14 cellular contexts compared by ENCODE assay signal in the genomic region with DNA sequence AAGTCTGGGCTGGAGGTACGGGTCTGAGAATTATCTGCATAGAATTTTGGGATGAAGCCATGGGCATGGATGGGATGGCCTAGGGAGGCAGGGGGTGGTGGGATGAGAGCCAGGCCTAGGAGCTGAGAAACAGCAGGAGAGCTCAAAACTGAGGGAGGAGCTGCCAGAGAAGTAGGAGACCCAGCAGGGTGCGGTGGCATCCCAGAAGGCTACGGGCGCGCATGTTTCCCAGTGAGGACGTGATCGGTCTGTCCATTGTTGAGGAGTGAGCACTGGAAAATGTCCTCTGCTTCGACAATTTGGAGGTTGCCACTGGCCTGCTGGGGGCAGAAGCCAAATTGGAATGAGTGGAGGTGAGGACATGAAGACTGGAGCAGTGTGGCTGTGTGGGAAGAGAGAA. TPM values are rescaled to one million over a fixed set of nuclear protein-coding genes. Genes with fewer than 3 reads are reported as not detected.
A peak's percentile ranks its signal among the peaks of the same experiment; 100 is the strongest.
DNase-seq lines count a peak whose midpoint lies in the region; ATAC-seq and TF ChIP-seq lines count a peak whose summit lies in the region.
"Had no signal": no experiment of that assay in that cellular context is flagged by ENCODE, and none has a peak within 500 bp of the region (broad histone marks: within the 10 kb centered on the region; RNA-seq: fewer than 3 reads in every experiment).

No MANE protein-coding gene starts in this region.

- peaks cover 67% of the 10 kb centered on the region for H3K36me3 ChIP-seq in endodermal cell (ENCODE audit: control insufficient read depth, insufficient read depth, low read length)
- H3K36me3 ChIP-seq in MG63: peaks cover 50% of the 10 kb centered on the region

- H3K27me3 Mint-ChIP-seq in activated naive CD4-positive, alpha-beta T cell treated with anti-CD3 and anti-CD28 coated beads, Interleukin-2, amount 10 ng/mL, durations not matched to agents 7 days and 5 days: no peaks in the 10 kb centered on the region
- H3K27me3 Mint-ChIP-seq in activated CD4-positive, alpha-beta memory T cell treated with anti-CD3 and anti-CD28 coated beads, Interleukin-2, amount 10 ng/mL, durations not matched to agents 7 days and 5 days: no peaks in the 10 kb centered on the region
- no peaks in the 10 kb centered on the region for H3K27me3 Mint-ChIP-seq in endodermal cell (ENCODE audit: insufficient read depth)
- no peaks in the 10 kb centered on the region for H3K27me3 Mint-ChIP-seq in stimulated activated naive CD8-positive, alpha-beta T cell treated with anti-CD3 and anti-CD28 coated beads, Interleukin-15, amount 100 ng/mL, for 72 hours

- H3K9me3 Mint-ChIP-seq in activated naive CD4-positive, alpha-beta T cell treated with anti-CD3 and anti-CD28 coated beads, Interleukin-2, amount 10 ng/mL, durations not matched to agents 7 days and 5 days: no peaks in the 10 kb centered on the region
- no peaks in the 10 kb centered on the region for H3K9me3 Mint-ChIP-seq in activated CD4-positive, alpha-beta memory T cell treated with anti-CD3 and anti-CD28 coated beads, Interleukin-2, amount 10 ng/mL, durations not matched to agents 7 days and 5 days
- H3K9me3 Mint-ChIP-seq in endodermal cell: no peaks in the 10 kb centered on the region
- no peaks in the 10 kb centered on the region for H3K9me3 Mint-ChIP-seq in stimulated activated naive CD8-positive, alpha-beta T cell treated with anti-CD3 and anti-CD28 coated beads, Interleukin-15, amount 100 ng/mL, for 72 hours

- no peak overlapping the region for H3K9ac ChIP-seq in endodermal cell (ENCODE audit: extremely low read depth, low read length, poor library complexity, severe bottlenecking)

- H3K27me3 ChIP-seq in endodermal cell (ENCODE audit: control insufficient read depth, insufficient read depth, low read length, poor library complexity, severe bottlenecking): no peaks in the 10 kb centered on the region
- no peaks in the 10 kb centered on the region for H3K27me3 ChIP-seq in MG63

- WGBS in endodermal cell (ENCODE audit: insufficient coverage in 1 of 2, insufficient read length in 1 of 2), 2 experiments: 90 to 96% methylated on average over 4 to 8 of the region's 8 CpGs

- H3K27ac Mint-ChIP-seq in activated naive CD4-positive, alpha-beta T cell treated with anti-CD3 and anti-CD28 coated beads, Interleukin-2, amount 10 ng/mL, durations not matched to agents 7 days and 5 days: peak overlapping the region; percentile 64
- peak overlapping the region; percentile 64 for H3K27ac Mint-ChIP-seq in activated CD4-positive, alpha-beta memory T cell treated with anti-CD3 and anti-CD28 coated beads, Interleukin-2, amount 10 ng/mL, durations not matched to agents 7 days and 5 days
- peak overlapping the region; percentile 71 for H3K27ac Mint-ChIP-seq in endodermal cell
- peak overlapping the region in 1 of 2 donors; percentile 86 for H3K27ac Mint-ChIP-seq in stimulated activated naive CD8-positive, alpha-beta T cell treated with anti-CD3 and anti-CD28 coated beads, Interleukin-15, amount 100 ng/mL, for 72 hours

- H3K4me3 ChIP-seq in endodermal cell (ENCODE audit: low read length) (no peak overlapping the region), MG63 (no peak overlapping the region)
- H3K4me3 ChIP-seq: thoracic aorta had no signal

- no peak for DNase-seq in activated naive CD4-positive, alpha-beta T cell treated with anti-CD3 and anti-CD28 coated beads, Interleukin-2, amount 10 ng/mL, durations not matched to agents 7 days and 5 days
- no peak for DNase-seq in activated naive CD4-positive, alpha-beta T cell treated with Interleukin-2 at 50 U/mL for 16 hours
- DNase-seq in activated CD4-positive, alpha-beta memory T cell treated with anti-CD3 and anti-CD28 coated beads, Interleukin-2, amount 10 ng/mL, durations not matched to agents 7 days and 5 days: no peak
- DNase-seq in endodermal cell (no peak), EL (no peak), MG63 (no peak), HT-29 (ENCODE audit: low spot score) (no peak)
- no peak for DNase-seq in stimulated activated naive CD8-positive, alpha-beta T cell treated with anti-CD3 and anti-CD28 coated beads, Interleukin-15, amount 100 ng/mL, for 72 hours
- DNase-seq: aorta, NCI-H1930, NCI-H524, OCI-M1, WERI-Rb-1 had no signal

- peaks cover 70% of the 10 kb centered on the region for H3K4me1 Mint-ChIP-seq in activated naive CD4-positive, alpha-beta T cell treated with anti-CD3 and anti-CD28 coated beads, Interleukin-2, amount 10 ng/mL, durations not matched to agents 7 days and 5 days
- peaks cover 61% of the 10 kb centered on the region for H3K4me1 Mint-ChIP-seq in activated CD4-positive, alpha-beta memory T cell treated with anti-CD3 and anti-CD28 coated beads, Interleukin-2, amount 10 ng/mL, durations not matched to agents 7 days and 5 days
- H3K4me1 Mint-ChIP-seq in endodermal cell: peaks cover 5% of the 10 kb centered on the region
- H3K4me1 Mint-ChIP-seq in stimulated activated naive CD8-positive, alpha-beta T cell treated with anti-CD3 and anti-CD28 coated beads, Interleukin-15, amount 100 ng/mL, for 72 hours: peaks cover 78% of the 10 kb centered on the region

- CTCF ChIA-PET in activated naive CD4-positive, alpha-beta T cell treated with anti-CD3 and anti-CD28 coated beads, Interleukin-2, amount 10 ng/mL, durations not matched to agents 7 days and 5 days (lab: Charles Lee): interaction anchor here (0.8 to 3.0 kb wide), 5 partner anchors 9 to 339 kb away, joined by 3 to 23 read pairs (median 4); partner anchors contain the start of genes MROH8 and RPN2
- CTCF ChIA-PET in activated CD4-positive, alpha-beta memory T cell treated with anti-CD3 and anti-CD28 coated beads, Interleukin-2, amount 10 ng/mL, durations not matched to agents 7 days and 5 days (lab: Charles Lee): interaction anchor here (1.1 to 8.4 kb wide), 3 partner anchors 16 to 340 kb away, joined by 5 to 79 read pairs (median 23); partner anchors contain the start of genes MROH8 and RPN2

- POLR2A ChIA-PET in activated CD4-positive, alpha-beta memory T cell treated with anti-CD3 and anti-CD28 coated beads, Interleukin-2, amount 10 ng/mL, durations not matched to agents 7 days and 5 days (lab: Charles Lee): interaction anchor here (3.5 kb wide), 1 partner anchor 15 kb away, joined by 19 read pairs; the partner anchor contains the start of genes MROH8 and RPN2

- ATAC-seq in stimulated activated naive CD8-positive, alpha-beta T cell treated with anti-CD3 and anti-CD28 coated beads, Interleukin-15, amount 100 ng/mL, for 72 hours: no peak

- H3K4me3 Mint-ChIP-seq in activated naive CD4-positive, alpha-beta T cell treated with anti-CD3 and anti-CD28 coated beads, Interleukin-2, amount 10 ng/mL, durations not matched to agents 7 days and 5 days: peak overlapping the region; percentile 19
- no peak overlapping the region for H3K4me3 Mint-ChIP-seq in activated CD4-positive, alpha-beta memory T cell treated with anti-CD3 and anti-CD28 coated beads, Interleukin-2, amount 10 ng/mL, durations not matched to agents 7 days and 5 days
- no peak overlapping the region for H3K4me3 Mint-ChIP-seq in endodermal cell
- H3K4me3 Mint-ChIP-seq in stimulated activated naive CD8-positive, alpha-beta T cell treated with anti-CD3 and anti-CD28 coated beads, Interleukin-15, amount 100 ng/mL, for 72 hours: peak overlapping the region; percentile 13 to 21

- no peak overlapping the region for H3K27ac ChIP-seq in endodermal cell (ENCODE audit: low read depth, low read length)
- H3K27ac ChIP-seq: thoracic aorta, WERI-Rb-1 had no signal

- H3K36me3 Mint-ChIP-seq in activated naive CD4-positive, alpha-beta T cell treated with anti-CD3 and anti-CD28 coated beads, Interleukin-2, amount 10 ng/mL, durations not matched to agents 7 days and 5 days: peaks cover 47% of the 10 kb centered on the region
- H3K36me3 Mint-ChIP-seq in activated CD4-positive, alpha-beta memory T cell treated with anti-CD3 and anti-CD28 coated beads, Interleukin-2, amount 10 ng/mL, durations not matched to agents 7 days and 5 days (ENCODE audit: low read depth): peaks cover 56% of the 10 kb centered on the region
- peaks cover 64% of the 10 kb centered on the region for H3K36me3 Mint-ChIP-seq in endodermal cell (ENCODE audit: low read depth)

- TF ChIP-seq CTCF in endodermal cell (conservative IDR thresholded peaks at IDR 0.05): no peak

- H3K9me3 ChIP-seq in endodermal cell (ENCODE audit: control insufficient read depth, low read length) (no peaks in the 10 kb centered on the region), MG63 (no peaks in the 10 kb centered on the region)
- H3K9me3 ChIP-seq: thoracic aorta had no signal

- H3K4me1 ChIP-seq in endodermal cell (ENCODE audit: control insufficient read depth, insufficient read depth, low read length): no peaks in the 10 kb centered on the region

RNA-seq across cellular contexts. Expression of gene MROH8, which starts 14.5 kb away (rescaled TPM):
- total RNA-seq in activated CD4-positive, alpha-beta memory T cell treated with anti-CD3 and anti-CD28 coated beads, Interleukin-2, amount 10 ng/mL, durations not matched to agents 7 days and 5 days: 1 to 10 TPM; 1.7 to 2.2 TPM
- 1 to 10 TPM; 1.8 to 2.8 TPM for total RNA-seq in endodermal cell
- polyA plus RNA-seq in endodermal cell (2013, experiment 1 of 2): 4.3 TPM
- polyA plus RNA-seq in endodermal cell (2013, experiment 2 of 2): 5.7 TPM
- total RNA-seq in MG63 (2014; rRNA removed; shearing (Covaris generic); ENCODE audit: low replicate concordance): 0.63 TPM in 1 of 2 replicates, not detected in the other
- 0.55 TPM in 1 of 2 replicates, not detected in the other for total RNA-seq in HT-29 (2014; rRNA removed; shearing (Covaris generic))

RNA-seq across cellular contexts. Expression of gene RPN2, which starts 14.7 kb away (rescaled TPM):
- total RNA-seq in activated CD4-positive, alpha-beta memory T cell treated with anti-CD3 and anti-CD28 coated beads, Interleukin-2, amount 10 ng/mL, durations not matched to agents 7 days and 5 days: 100 to 1,000 TPM; 168 to 179 TPM
- total RNA-seq in endodermal cell: 100 to 1,000 TPM; 230 to 242 TPM
- polyA plus RNA-seq in endodermal cell (2013, experiment 1 of 2): 247 TPM
- polyA plus RNA-seq in endodermal cell (2013, experiment 2 of 2): 231 TPM
- 359 and 488 TPM in 2 replicates for total RNA-seq in MG63 (2014; rRNA removed; shearing (Covaris generic); ENCODE audit: low replicate concordance)
- total RNA-seq in HT-29 (2014; rRNA removed; shearing (Covaris generic)): 331 and 338 TPM in 2 replicates

Comparison
In these comparisons a context has a peak if more than half of its experiments do, and no peak if none do; other contexts are left out.
1. H3K4me3 Mint-ChIP-seq: peak in activated naive CD4-positive, alpha-beta T cell treated with anti-CD3 and anti-CD28 coated beads, Interleukin-2, amount 10 ng/mL, durations not matched to agents 7 days and 5 days (single experiment) and stimulated activated naive CD8-positive, alpha-beta T cell treated with anti-CD3 and anti-CD28 coated beads, Interleukin-15, amount 100 ng/mL, for 72 hours (2 of 2); none in activated CD4-positive, alpha-beta memory T cell treated with anti-CD3 and anti-CD28 coated beads, Interleukin-2, amount 10 ng/mL, durations not matched to agents 7 days and 5 days (single experiment) and endodermal cell (single experiment).